In genomic region chr20:47362361-47363219, GRCh38 we compare ENCODE assay signal across 1 cellular context.
TF ChIP-seq lines count a peak whose summit lies in the region.

No MANE protein-coding gene starts in this region.

TF ChIP-seq in K562, 482 proteins besides CTCF, POLR2A, EP300 and RAD21 (continued from another document and continues in another):
- no peak for TF ChIP-seq ZBTB49 (CRISPR knock-in tag; IDR thresholded peaks at IDR 0.05; ENCODE audit: borderline replicate concordance)
- TF ChIP-seq BACH1 (tag; IDR thresholded peaks at IDR 0.05): 0 out of 2 replicates have a peak, but pooled peaks have one; percentile 2
- no peak for TF ChIP-seq ZSCAN32 (CRISPR knock-in tag; IDR thresholded peaks at IDR 0.05)
- no peak for TF ChIP-seq ATF1 (CRISPR knock-in tag; IDR thresholded peaks at IDR 0.05)
- 0 out of 2 replicates have a peak, but pooled peaks have one; percentile 27 for TF ChIP-seq ATF1 (tag; IDR thresholded peaks at IDR 0.05)
- TF ChIP-seq MTA3 (IDR thresholded peaks at IDR 0.05; ENCODE audit: borderline replicate concordance): 0 out of 2 replicates have a peak, but pooled peaks have one; percentile 35
- no peak for TF ChIP-seq EHMT2 (IDR thresholded peaks at IDR 0.05)
- peak; percentile 70 for TF ChIP-seq SMARCA4 (IDR thresholded peaks at IDR 0.05)
- TF ChIP-seq RBFOX2 (IDR thresholded peaks at IDR 0.05; ENCODE audit: low read depth, low read length): peak; percentile 31; the same call in 1 of the 2 replicates
- 0 out of 2 replicates have a peak, but pooled peaks have one; percentile 23 for TF ChIP-seq DMBX1 (CRISPR knock-in tag; IDR thresholded peaks at IDR 0.05; ENCODE audit: borderline replicate concordance)
- TF ChIP-seq NR4A1 (CRISPR knock-in tag; IDR thresholded peaks at IDR 0.05): no peak
- TF ChIP-seq NR4A1 (tag; IDR thresholded peaks at IDR 0.05): no peak
- TF ChIP-seq HDAC2 (IDR thresholded peaks at IDR 0.05): peak; percentile 95; the same call in 1 of the 2 replicates
- TF ChIP-seq MYNN (IDR thresholded peaks at IDR 0.05): peak; percentile 100
- TF ChIP-seq MYNN (CRISPR knock-in tag; IDR thresholded peaks at IDR 0.05): no peak
- no peak for TF ChIP-seq VEZF1 (CRISPR knock-in tag; IDR thresholded peaks at IDR 0.05)
- peak; percentile 70; the same call in 1 of the 2 replicates for TF ChIP-seq SMARCA5 (IDR thresholded peaks at IDR 0.05)
- peak; percentile 82; the same call in 1 of the 2 replicates for TF ChIP-seq PTBP1 (IDR thresholded peaks at IDR 0.05; ENCODE audit: low read depth, low read length)
- peak; percentile 61; the same call in 1 of the 2 replicates for TF ChIP-seq DPF2 (IDR thresholded peaks at IDR 0.05)
- TF ChIP-seq CHD4 (IDR thresholded peaks at IDR 0.05; ENCODE audit: insufficient read depth, insufficient replicate concordance, low read depth, low read length, poor library complexity, severe bottlenecking): peak; percentile 94
- TF ChIP-seq ZBTB12 (CRISPR knock-in tag; IDR thresholded peaks at IDR 0.05): 0 out of 2 replicates have a peak, but pooled peaks have one; percentile 7
- no peak; a peak in 1 of 4 replicates for TF ChIP-seq ZNF639 (CRISPR knock-in tag; conservative IDR thresholded peaks at IDR 0.05 in 1 of 2, IDR thresholded peaks at IDR 0.05 in 1 of 2)
- TF ChIP-seq ZBTB2 (IDR thresholded peaks at IDR 0.05): 0 out of 2 replicates have a peak, but pooled peaks have one; percentile 29
- no peak for TF ChIP-seq RREB1 (CRISPR knock-in tag; IDR thresholded peaks at IDR 0.05)
- TF ChIP-seq CREB3 (tag; conservative IDR thresholded peaks at IDR 0.05; ENCODE audit: low read depth): 0 out of 2 replicates have a peak, but pooled peaks have one; percentile 56
- TF ChIP-seq PYGO2 (tag; IDR thresholded peaks at IDR 0.05): 0 out of 2 replicates have a peak, but pooled peaks have one; percentile 31
- TF ChIP-seq SMARCE1 (IDR thresholded peaks at IDR 0.05): peak; percentile 47; the same call in 1 of the 2 replicates
- TF ChIP-seq BRD4 (IDR thresholded peaks at IDR 0.05): peak; percentile 59; the same call in 1 of the 2 replicates
- no peak for TF ChIP-seq ID3 (CRISPR knock-in tag; IDR thresholded peaks at IDR 0.05)
- 0 out of 2 replicates have a peak, but pooled peaks have one; percentile 65 for TF ChIP-seq ID3 (tag; IDR thresholded peaks at IDR 0.05)
- TF ChIP-seq ELF4 (CRISPR knock-in tag; IDR thresholded peaks at IDR 0.05): 0 out of 2 replicates have a peak, but pooled peaks have one; percentile 43
- TF ChIP-seq GATAD2A (IDR thresholded peaks at IDR 0.05): no peak
- TF ChIP-seq RBM25 (IDR thresholded peaks at IDR 0.05; ENCODE audit: low read depth, low read length, severe bottlenecking): peak; percentile 93
- TF ChIP-seq HLTF (IDR thresholded peaks at IDR 0.05): no peak
- TF ChIP-seq CUX1 (CRISPR knock-in tag; IDR thresholded peaks at IDR 0.05): no peak; the same call in 1 of the 2 replicates
- TF ChIP-seq ZSCAN29 (IDR thresholded peaks at IDR 0.05): no peak
- TF ChIP-seq GTF2A2 (tag; IDR thresholded peaks at IDR 0.05): no peak
